8 cellular contexts compared by ENCODE assay signal in genomic region chr3:38029400-38030125, GRCh38. TPM values are rescaled to one million over a fixed set of nuclear protein-coding genes. Genes with fewer than 3 reads are reported as not detected.
DNase-seq lines count a peak whose midpoint lies in the region; ATAC-seq and TF ChIP-seq lines count a peak whose summit lies in the region.

Gene PLCD1, minus strand, starts transcription at chr3:38029642. Its CDS starts 103 bp downstream, at chr3:38029539.

- peak within 1 kb of the TSS; percentile 80 for H3K4me2 ChIP-seq in neural progenitor cell

- H3F3A ChIP-seq in neural progenitor cell (ENCODE audit: low read depth): peaks cover 7% of the 10 kb centered on the region

- no peaks in the 10 kb centered on the region for H3K36me3 Mint-ChIP-seq in activated naive CD8-positive, alpha-beta T cell treated with anti-CD3 and anti-CD28 coated beads, Interleukin-2, amount 50 U/mL, for 24 hours (ENCODE audit: low read depth)
- H3K36me3 Mint-ChIP-seq in glutamatergic neuron (ENCODE audit: unreplicated experiment): peaks cover 7% of the 10 kb centered on the region
- no peaks in the 10 kb centered on the region for H3K36me3 Mint-ChIP-seq in neural progenitor cell

- H3K27ac Mint-ChIP-seq in activated naive CD8-positive, alpha-beta T cell treated with anti-CD3 and anti-CD28 coated beads, Interleukin-2, amount 50 U/mL, for 24 hours: no peak within 1 kb of the TSS
- H3K27ac Mint-ChIP-seq in glutamatergic neuron (ENCODE audit: unreplicated experiment): peak within 1 kb of the TSS; percentile 70
- no peak within 1 kb of the TSS for H3K27ac Mint-ChIP-seq in neural progenitor cell

- peaks cover 35% of the 10 kb centered on the region for H4K20me1 ChIP-seq in neural progenitor cell (ENCODE audit: low read depth)

- H3K9ac ChIP-seq in neural progenitor cell: peak within 1 kb of the TSS; percentile 83

- TF ChIP-seq EP300 in Ishikawa (IDR thresholded peaks at IDR 0.05; ENCODE audit: borderline replicate concordance): no peak

- no peak within 1 kb of the TSS for H3K27ac ChIP-seq in neural progenitor cell

- POLR2A ChIA-PET in AG04449 (lab: Yijun Ruan, JAX): interaction anchor here (1.0 kb wide), 1 partner anchor 10 kb away, joined by 5 read pairs; the partner anchor contains the start of gene DLEC1

- DNase-seq in AG04449 (ENCODE audit: low read depth, low spot score) (no peak), glutamatergic neuron (peak; percentile 72), neural progenitor cell (ENCODE audit: low spot score) (peak; percentile 94), DMS153 (lab: John Stamatoyannopoulos, UW) (no peak), kidney glomerular epithelial cell (lab: John Stamatoyannopoulos, UW) (no peak), AML-193 (lab: John Stamatoyannopoulos, UW) (no peak)
- DNase-seq in activated naive CD8-positive, alpha-beta T cell treated with anti-CD3 and anti-CD28 coated beads, Interleukin-2, amount 50 U/mL, for 24 hours: peak; percentile 35

- H3K27me3 ChIP-seq in neural progenitor cell: peaks cover 81% of the 10 kb centered on the region

- H3K4me3 ChIP-seq in AG04449 (ENCODE audit: low read depth, low read length) (peak within 1 kb of the TSS; percentile 66), neural progenitor cell (peak within 1 kb of the TSS; percentile 83)

- H3K4me1 Mint-ChIP-seq in activated naive CD8-positive, alpha-beta T cell treated with anti-CD3 and anti-CD28 coated beads, Interleukin-2, amount 50 U/mL, for 24 hours: peaks cover 28% of the 10 kb centered on the region
- H3K4me1 Mint-ChIP-seq in glutamatergic neuron (ENCODE audit: low read depth, unreplicated experiment): no peaks in the 10 kb centered on the region
- H3K4me1 Mint-ChIP-seq in neural progenitor cell: peaks cover 18% of the 10 kb centered on the region

- CTCF ChIA-PET in AG04449 (lab: Yijun Ruan, JAX): interaction anchor here (0.7 to 1.1 kb wide), 4 partner anchors 10 to 32 kb away, joined by 3 to 4 read pairs (median 3); no protein-coding TSS in a partner anchor

- H2AFZ ChIP-seq in neural progenitor cell (replicated peaks): peak within 1 kb of the TSS; percentile 96

- H3K4me3 Mint-ChIP-seq in activated naive CD8-positive, alpha-beta T cell treated with anti-CD3 and anti-CD28 coated beads, Interleukin-2, amount 50 U/mL, for 24 hours: peak within 1 kb of the TSS; percentile 18
- H3K4me3 Mint-ChIP-seq in glutamatergic neuron (ENCODE audit: unreplicated experiment) (peak within 1 kb of the TSS; percentile 94), neural progenitor cell (peak within 1 kb of the TSS; percentile 83)

- no peaks in the 10 kb centered on the region for H3K9me3 Mint-ChIP-seq in activated naive CD8-positive, alpha-beta T cell treated with anti-CD3 and anti-CD28 coated beads, Interleukin-2, amount 50 U/mL, for 24 hours
- H3K9me3 Mint-ChIP-seq in glutamatergic neuron (ENCODE audit: unreplicated experiment): peaks cover 5% of the 10 kb centered on the region
- no peaks in the 10 kb centered on the region for H3K9me3 Mint-ChIP-seq in neural progenitor cell

- no peaks in the 10 kb centered on the region for H3K79me2 ChIP-seq in neural progenitor cell (ENCODE audit: low read depth)

- ATAC-seq in activated naive CD8-positive, alpha-beta T cell treated with anti-CD3 and anti-CD28 coated beads, Interleukin-2, amount 50 U/mL, for 24 hours: no peak

- TF ChIP-seq RAD21 in Ishikawa (IDR thresholded peaks at IDR 0.05; ENCODE audit: low read depth): no peak

- TF ChIP-seq CTCF in AG04449 (IDR thresholded peaks at IDR 0.05; ENCODE audit: insufficient read depth, low read length, missing control alignments): no peak
- TF ChIP-seq CTCF in glutamatergic neuron (IDR thresholded peaks at IDR 0.05; ENCODE audit: partially characterized antibody, unreplicated experiment): no peak
- TF ChIP-seq CTCF in neural progenitor cell (IDR thresholded peaks at IDR 0.05): no peak

- H3K36me3 ChIP-seq in neural progenitor cell: no peaks in the 10 kb centered on the region

- peaks cover 22% of the 10 kb centered on the region for H3K27me3 Mint-ChIP-seq in activated naive CD8-positive, alpha-beta T cell treated with anti-CD3 and anti-CD28 coated beads, Interleukin-2, amount 50 U/mL, for 24 hours
- peaks cover 22% of the 10 kb centered on the region for H3K27me3 Mint-ChIP-seq in glutamatergic neuron (ENCODE audit: unreplicated experiment)
- H3K27me3 Mint-ChIP-seq in neural progenitor cell (ENCODE audit: insufficient read depth, low read depth): peaks cover 24% of the 10 kb centered on the region

- H3K9me3 ChIP-seq in neural progenitor cell (ENCODE audit: low read depth): no peaks in the 10 kb centered on the region

- peaks cover 4% of the 10 kb centered on the region for H3K4me1 ChIP-seq in neural progenitor cell

TF ChIP-seq in Ishikawa, 13 proteins besides CTCF, POLR2A, EP300 and RAD21:
- TF ChIP-seq CEBPB (IDR thresholded peaks at IDR 0.05) (no peak), TEAD4 (IDR thresholded peaks at IDR 0.05) (peak; percentile 25; the same call in 1 of the 2 replicates), ZBTB7A (IDR thresholded peaks at IDR 0.05; ENCODE audit: low read depth) (no peak; the same call in 1 of the 2 replicates), YY1 (IDR thresholded peaks at IDR 0.05; ENCODE audit: low read depth) (0 out of 2 replicates have a peak, but pooled peaks have one; percentile 21), TCF12 (IDR thresholded peaks at IDR 0.05; ENCODE audit: low read depth) (no peak), NFIC (IDR thresholded peaks at IDR 0.05) (no peak), FOXM1 (IDR thresholded peaks at IDR 0.05; ENCODE audit: borderline replicate concordance, low read depth) (no peak), EGR1 (IDR thresholded peaks at IDR 0.05) (0 out of 2 replicates have a peak, but pooled peaks have one; percentile 60), MAX (IDR thresholded peaks at IDR 0.05) (0 out of 2 replicates have a peak, but pooled peaks have one; percentile 10), CREB1 (IDR thresholded peaks at IDR 0.05; ENCODE audit: low read depth) (no peak), TAF1 (IDR thresholded peaks at IDR 0.05; ENCODE audit: low read depth) (peak; percentile 57; the same call in 1 of the 2 replicates)

RNA-seq across cellular contexts. Expression of gene PLCD1, which starts in this region (rescaled TPM):
- total RNA-seq in glutamatergic neuron (ENCODE audit: unreplicated experiment) (73.0 TPM), neural progenitor cell (ENCODE audit: low replicate concordance) (38.6 and 42.4 TPM in 2 replicates)

Comparison
In these comparisons a context has a peak if more than half of its experiments do, and no peak if none do; other contexts are left out.
1. DNase-seq: peak in activated naive CD8-positive, alpha-beta T cell treated with anti-CD3 and anti-CD28 coated beads, Interleukin-2, amount 50 U/mL, for 24 hours (single experiment), glutamatergic neuron (single experiment) and neural progenitor cell (single experiment); none in AG04449 (single experiment), DMS153 (single experiment), kidney glomerular epithelial cell (single experiment) and AML-193 (0 of 2).
2. H3K4me3 Mint-ChIP-seq: peak in every context shown above with its lines; median percentile 94 in glutamatergic neuron; 83 in neural progenitor cell; 18 in activated naive CD8-positive, alpha-beta T cell treated with anti-CD3 and anti-CD28 coated beads, Interleukin-2, amount 50 U/mL, for 24 hours.